Comparison of ENCODE assay signal across 19 cellular contexts in genomic region chr10:91627344-91628102, GRCh38. TPM values are rescaled to one million over a fixed set of nuclear protein-coding genes. Genes with fewer than 3 reads are reported as not detected.
DNase-seq lines count a peak whose midpoint lies in the region; ATAC-seq, FAIRE-seq and TF ChIP-seq lines count a peak whose summit lies in the region.
"Had no signal": no experiment of that assay in that cellular context is flagged by ENCODE, and none has a peak within 500 bp of the region (broad histone marks: within the 10 kb centered on the region; RNA-seq: fewer than 3 reads in every experiment).

No MANE protein-coding gene starts in this region.

- BruUV-seq in K562 (replicated peaks; lab: Mats Ljungman, UMichigan): no TSS peak

- H3K27ac ChIP-seq in K562 (ENCODE audit: extremely low read depth, low read depth, low read length) (no peak overlapping the region), smooth muscle cell (ENCODE audit: low read depth) (peak overlapping the region; percentile 23), neural progenitor cell (no peak overlapping the region)
- H3K27ac ChIP-seq: BLaER1 had no signal

- H3K79me2 ChIP-seq in K562 (ENCODE audit: control insufficient read depth, insufficient read depth, low read length) (peaks cover 8% of the 10 kb centered on the region; the same call in 2 of the 3 replicates), smooth muscle cell (ENCODE audit: low read depth) (peaks cover 33% of the 10 kb centered on the region), neural progenitor cell (ENCODE audit: low read depth) (no peaks in the 10 kb centered on the region)

- H3K27me3 Mint-ChIP-seq in HFFc6 (ENCODE audit: insufficient read depth): no peaks in the 10 kb centered on the region; the same call in 1 of the 2 replicates
- H3K27me3 Mint-ChIP-seq in neural progenitor cell (ENCODE audit: insufficient read depth, low read depth): no peaks in the 10 kb centered on the region
- H3K27me3 Mint-ChIP-seq: progenitor cell of endocrine pancreas had no signal

- H4K20me1 ChIP-seq in K562 (replicated peaks; ENCODE audit: control insufficient read depth, insufficient read depth, low read length): no peaks in the 10 kb centered on the region
- peaks cover 40% of the 10 kb centered on the region for H4K20me1 ChIP-seq in smooth muscle cell (ENCODE audit: low read depth)
- H4K20me1 ChIP-seq in neural progenitor cell (ENCODE audit: low read depth): no peaks in the 10 kb centered on the region
- H4K20me1 ChIP-seq: BLaER1 had no signal

- peak overlapping the region; percentile 49; the same call in 1 of the 2 replicates for H3K27ac Mint-ChIP-seq in HFFc6
- H3K27ac Mint-ChIP-seq in neural progenitor cell: no peak overlapping the region
- H3K27ac Mint-ChIP-seq: activated T-helper 2 cell treated with anti-CD3 and anti-CD28 coated beads, Interferon-gamma antibody, Interleukin-2, Interleukin-4, amounts not matched to agents 10 μg/mL and 5 μg/mL and 100 μg/mL, durations not matched to agents 14 hours and 24 hours and 36 hours; naive B cell; progenitor cell of endocrine pancreas had no signal

- 50% methylated on average over 7 of the region's 7 CpGs for WGBS in K562 (ENCODE audit: insufficient coverage, low coverage, missing lambda C conversion rate)
- 56% methylated on average over 7 of the region's 7 CpGs for WGBS in smooth muscle cell (ENCODE audit: low lambda C conversion rate)

- peaks cover 61% of the 10 kb centered on the region for H3K4me1 Mint-ChIP-seq in HFFc6 (ENCODE audit: low read depth)
- peaks cover 5% of the 10 kb centered on the region for H3K4me1 Mint-ChIP-seq in neural progenitor cell

- no peak overlapping the region for H3K4me3 ChIP-seq in K562
- no peak overlapping the region for H3K4me3 ChIP-seq in smooth muscle cell
- no peak overlapping the region for H3K4me3 ChIP-seq in neural progenitor cell
- H3K4me3 ChIP-seq: BLaER1, lung had no signal

- H3K9ac ChIP-seq in K562 (ENCODE audit: insufficient read depth in 1 of 2, low read depth in 2 of 2, low read length in 2 of 2) (no peak overlapping the region; a peak in 1 of 4 replicates), smooth muscle cell (ENCODE audit: low read depth) (no peak overlapping the region), neural progenitor cell (no peak overlapping the region)
- H3K9ac ChIP-seq: BLaER1 had no signal

- in situ Hi-C loops in K562 (cut with MboI): no loop called here

- intact Hi-C loops in K562 (cut with micrococcal nuclease): no loop called here

- H3K4me3 Mint-ChIP-seq in HFFc6: 0 out of 2 replicates have a peak overlapping the region, but pooled peaks have one; percentile 29
- H3K4me3 Mint-ChIP-seq in neural progenitor cell: no peak overlapping the region
- H3K4me3 Mint-ChIP-seq: naive B cell had no signal

- H3K4me2 ChIP-seq in K562 (ENCODE audit: insufficient read depth, low read length) (no peak overlapping the region), smooth muscle cell (peak overlapping the region; percentile 90), neural progenitor cell (no peak overlapping the region)
- H3K4me2 ChIP-seq: BLaER1 had no signal

- no peak for TF ChIP-seq POLR2A in K562 (conservative IDR thresholded peaks at IDR 0.05)

- H2AFZ ChIP-seq in K562 (ENCODE audit: low read depth, low read length) (peak overlapping the region; percentile 75), smooth muscle cell (ENCODE audit: low read depth) (no peak overlapping the region), neural progenitor cell (replicated peaks) (no peak overlapping the region)

- CTCF ChIA-PET in K562 (lab: Yijun Ruan, JAX; ENCODE audit: low intra/inter-chr PET ratio): no interaction called here

- H3K27me3 ChIP-seq in K562 (ENCODE audit: control insufficient read depth in 2 of 2, insufficient read depth in 2 of 2, low read length in 2 of 2) (no peaks in the 10 kb centered on the region), smooth muscle cell (ENCODE audit: low read depth) (no peaks in the 10 kb centered on the region), neural progenitor cell (peaks cover 6% of the 10 kb centered on the region)
- H3K27me3 ChIP-seq: BLaER1 had no signal

- ATAC-seq in K562: no peak
- ATAC-seq in left lobe of liver: peak; percentile 49

- peaks cover 5 to 19% of the 10 kb centered on the region in 2 experiments for H3K4me1 ChIP-seq in K562 (replicated peaks in 1 of 2; ENCODE audit: control insufficient read depth in 2 of 2, insufficient read depth in 2 of 2, low read length in 2 of 2)
- H3K4me1 ChIP-seq in smooth muscle cell (ENCODE audit: low read depth): peaks cover 5% of the 10 kb centered on the region
- no peaks in the 10 kb centered on the region for H3K4me1 ChIP-seq in neural progenitor cell
- H3K4me1 ChIP-seq: BLaER1 had no signal

- H3K9me3 Mint-ChIP-seq in HFFc6: no peaks in the 10 kb centered on the region; the same call in none of the 2 replicates
- H3K9me3 Mint-ChIP-seq in neural progenitor cell: peaks cover 7% of the 10 kb centered on the region
- H3K9me3 Mint-ChIP-seq: activated T-helper 2 cell treated with anti-CD3 and anti-CD28 coated beads, Interferon-gamma antibody, Interleukin-2, Interleukin-4, amounts not matched to agents 10 μg/mL and 5 μg/mL and 100 μg/mL, durations not matched to agents 14 hours and 24 hours and 36 hours had no signal

- H3K36me3 ChIP-seq in K562 (ENCODE audit: control insufficient read depth, insufficient read depth, low read length) (no peaks in the 10 kb centered on the region), smooth muscle cell (ENCODE audit: low read depth) (peaks cover 7% of the 10 kb centered on the region), neural progenitor cell (no peaks in the 10 kb centered on the region)
- H3K36me3 ChIP-seq: BLaER1 had no signal

- peak; percentile 17; a peak in 2 of 4 replicates for TF ChIP-seq RAD21 in K562 (CRISPR knock-in tag; conservative IDR thresholded peaks at IDR 0.05 in 1 of 2, IDR thresholded peaks at IDR 0.05 in 1 of 2)

- POLR2A ChIA-PET in K562 (lab: Yijun Ruan, JAX): interaction anchor here (0.6 kb wide), 2 partner anchors 48 to 131 kb away, joined by 3 read pairs; no protein-coding TSS in a partner anchor

- H3K9me1 ChIP-seq in K562 (ENCODE audit: control insufficient read depth, insufficient read depth, low read length): no peaks in the 10 kb centered on the region

- DNase-seq in HFFc6: no peak
- no peak for DNase-seq in K562 (ENCODE audit: extremely low read depth in 1 of 4, low spot score in 3 of 4)
- DNase-seq in left lobe of liver (ENCODE audit: low spot score): peak; percentile 55
- no peak for DNase-seq in smooth muscle cell (lab: John Stamatoyannopoulos, UW; ENCODE audit: unreplicated experiment)
- DNase-seq in GM10266 (ENCODE audit: extremely low spot score): no peak
- no peak for DNase-seq in neural progenitor cell (ENCODE audit: low spot score)
- no peak for DNase-seq in DMS153 (lab: John Stamatoyannopoulos, UW)
- DNase-seq: amniotic stem cell, naive B cell, NCI-H2107, NCI-H526 treated with DMSO at 0.1 percent for 48 hours, SIG-M5, T-helper 2 cell had no signal

- H3K9me3 ChIP-seq in K562 (replicated peaks; ENCODE audit: control insufficient read depth, insufficient read depth, low read depth, low read length) (no peaks in the 10 kb centered on the region; the same call in 1 of the 2 replicates), smooth muscle cell (replicated peaks; ENCODE audit: low read depth) (peaks cover 6% of the 10 kb centered on the region), neural progenitor cell (ENCODE audit: low read depth) (no peaks in the 10 kb centered on the region)

- H3F3A ChIP-seq in smooth muscle cell (ENCODE audit: low read depth) (peaks cover 20% of the 10 kb centered on the region), neural progenitor cell (ENCODE audit: low read depth) (no peaks in the 10 kb centered on the region)

- no peak for FAIRE-seq in K562 (lab: Jason Lieb, UNC)
- FAIRE-seq: endometrium, H1 had no signal

- peak; percentile 25; the same call in 1 of the 2 replicates for TF ChIP-seq CTCF in HFFc6 (IDR thresholded peaks at IDR 0.05)
- TF ChIP-seq CTCF in K562 (IDR thresholded peaks at IDR 0.05 in 2 of 3, conservative IDR thresholded peaks at IDR 0.05 in 1 of 3; ENCODE audit: insufficient read depth in 2 of 3, low read depth in 1 of 3, low read length in 3 of 3): no peak
- TF ChIP-seq CTCF in smooth muscle cell (IDR thresholded peaks at IDR 0.05; ENCODE audit: borderline replicate concordance, insufficient read depth, poor library complexity, severe bottlenecking): no peak
- no peak for TF ChIP-seq CTCF in GM10266 (IDR thresholded peaks at IDR 0.05; ENCODE audit: control insufficient read depth, insufficient read depth, low read depth, missing control alignments)
- TF ChIP-seq CTCF in neural progenitor cell (IDR thresholded peaks at IDR 0.05): no peak

- H3K36me3 Mint-ChIP-seq in HFFc6 (ENCODE audit: low read depth) (peaks cover 69% of the 10 kb centered on the region), neural progenitor cell (peaks cover 26% of the 10 kb centered on the region)

- no peak for TF ChIP-seq EP300 in K562 (IDR thresholded peaks at IDR 0.05; ENCODE audit: low read length)

TF ChIP-seq in K562, 482 proteins besides CTCF, POLR2A, EP300 and RAD21 (continues in another document):
- no peak for TF ChIP-seq TGIF2 (CRISPR knock-in tag; IDR thresholded peaks at IDR 0.05)
- TF ChIP-seq LEF1 (IDR thresholded peaks at IDR 0.05): no peak

RNA-seq across cellular contexts. Expression of gene PPP1R3C, which starts 5.3 kb away (rescaled TPM):
- total RNA-seq in HFFc6 (2021; fragmentation: NEBNext Ultra II Directional; extraction: Animal tissue kit (Norgen Biotek cat#: 25700)): 10 to 100 TPM; 33.7 to 66.0 (median 39.9) TPM
- not detected in 2 replicates for total RNA-seq in K562 (2011; cell fraction: chromatin; rRNA removed; ENCODE audit: low replicate concordance)
- total RNA-seq in K562 (2011; cell fraction: nucleolus; rRNA removed): 0.26 TPM in 1 of 2 replicates, not detected in the other
- total RNA-seq in K562 (2011; cell fraction: nucleoplasm; rRNA removed): 0.15 TPM in 1 of 2 replicates, not detected in the other
- total RNA-seq in K562 (2014; rRNA removed) (0.08 TPM in 1 of 2 replicates, not detected in the other), K562 (2014; rRNA removed; fragmentation: Illumina TruSeq; extraction: Trizol) (0.10 and 0.11 TPM in 2 replicates), K562 (2015; rRNA removed; fragmentation: Illumina TruSeq; extraction: Trizol) (not detected in 2 replicates), K562 (2021) (0.24 TPM in 1 of 2 replicates, not detected in the other), left lobe of liver (136 TPM), smooth muscle cell (31.6 and 42.1 TPM in 2 replicates), neural progenitor cell (ENCODE audit: low replicate concordance) (6.4 and 6.6 TPM in 2 replicates)
- polyA plus RNA-seq in K562 (2011; rRNA removed) (0.06 and 4.5 TPM in 2 replicates), K562 (2014; fragmentation: Illumina TruSeq; extraction: Trizol) (0.10 TPM in 2 replicates), K562 (2014; fragmentation: Nextera tagmentation; extraction: Ambion mirVana) (under 1 TPM; 0.13 to 0.14 TPM), K562 (2014; rRNA removed) (0.07 TPM in 1 of 2 replicates, not detected in the other), smooth muscle cell (14.4 and 18.2 TPM in 2 replicates)
- 3.0 TPM in 1 of 2 replicates, not detected in the other for polyA plus RNA-seq in K562 (2011; cell fraction: cytosol; rRNA removed)
- polyA plus RNA-seq in K562 (2011; cell fraction: nucleus; rRNA removed): 0.14 and 4.2 TPM in 2 replicates
- 0.12 and 0.69 TPM in 2 replicates for polyA plus RNA-seq in K562 (2012)
- 7.1 TPM in 1 of 2 replicates, not detected in the other for polyA minus RNA-seq in K562 (2011; rRNA and poly(A)+ RNA removed)
- 2.0 TPM in 1 of 2 replicates, not detected in the other for polyA minus RNA-seq in K562 (2011; cell fraction: cytosol; rRNA and poly(A)+ RNA removed)
- 0.27 and 10.4 TPM in 2 replicates for polyA minus RNA-seq in K562 (2011; cell fraction: nucleus; rRNA and poly(A)+ RNA removed)
